20 cellular contexts compared by ENCODE assay signal in the genomic region with DNA sequence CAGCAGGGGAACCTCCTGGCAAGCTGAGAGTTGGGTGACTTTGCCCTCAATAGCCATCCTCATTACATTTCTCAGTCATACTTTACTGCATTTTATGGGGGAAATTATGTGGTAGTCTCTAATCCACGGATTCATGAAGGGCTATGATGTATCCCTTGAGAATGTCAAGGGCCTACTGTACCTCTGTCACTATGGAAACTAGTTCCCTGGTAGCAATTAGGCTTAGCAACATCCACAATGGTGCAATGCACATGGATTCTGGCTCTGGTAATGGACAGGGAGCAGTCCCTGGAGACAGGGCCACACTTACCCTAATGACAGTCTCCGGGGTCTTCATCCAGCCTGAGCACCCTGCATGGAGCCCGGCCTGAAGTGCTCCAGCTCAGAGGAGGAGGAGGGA. TPM values are rescaled to one million over a fixed set of nuclear protein-coding genes. Genes with fewer than 3 reads are reported as not detected.
DNase-seq lines count a peak whose midpoint lies in the region; ATAC-seq and TF ChIP-seq lines count a peak whose summit lies in the region.
"Had no signal": no experiment of that assay in that cellular context is flagged by ENCODE, and none has a peak within 500 bp of the region (broad histone marks: within the 10 kb centered on the region; RNA-seq: fewer than 3 reads in every experiment).

No MANE protein-coding gene starts in this region.

- no peak overlapping the region for H2BK5ac ChIP-seq in mesenchymal stem cell (ENCODE audit: low read depth, low read length, poor library complexity, severe bottlenecking)

- no peak overlapping the region for H3K18ac ChIP-seq in mesenchymal stem cell (ENCODE audit: low read depth in 1 of 2, low read length in 2 of 2)

- intact Hi-C loops in right lobe of liver (cut with DNase I) = no loop called here

- no peak overlapping the region for H3K4me2 ChIP-seq in mesenchymal stem cell (ENCODE audit: low read length, poor library complexity, severe bottlenecking)

- no peak overlapping the region for H3K27ac ChIP-seq in mesenchymal stem cell (ENCODE audit: low read length, poor library complexity, severe bottlenecking)
- no peak overlapping the region for H3K27ac ChIP-seq in right lobe of liver
- H3K27ac ChIP-seq: cardiac muscle cell, epithelial cell of prostate, transverse colon had no signal

- H3K14ac ChIP-seq in mesenchymal stem cell (ENCODE audit: low read length in 2 of 2) = no peak overlapping the region

- DNase-seq in DMS53 treated with DMSO at 0.1 percent for 48 hours (lab: John Stamatoyannopoulos, UW; ENCODE audit: unreplicated experiment) = peak; percentile 29
- DNase-seq in LHCN-M2 (ENCODE audit: low read depth) = peak; percentile 4
- peak; percentile 60 for DNase-seq in NCI-H524 treated with DMSO at 0.1 percent for 48 hours (lab: John Stamatoyannopoulos, UW)
- DNase-seq in mesenchymal stem cell = peak; percentile 61
- no peak for DNase-seq in germinal center (ENCODE audit: low spot score)
- DNase-seq in NCI-H128 (lab: John Stamatoyannopoulos, UW; ENCODE audit: unreplicated experiment) = no peak
- no peak for DNase-seq in right lobe of liver
- DNase-seq: activated CD4-positive, alpha-beta T cell treated with anti-CD3 and anti-CD28 coated beads, Interleukin-2, amount 10 ng/mL, durations not matched to agents 24 days and 14 days; activated naive CD8-positive, alpha-beta T cell treated with anti-CD3 and anti-CD28 coated beads, Interleukin-2, amount 50 U/mL, for 24 hours; COR-L47; foreskin fibroblast; mesendoderm; naive thymus-derived CD8-positive, alpha-beta T cell; NCI-H2081; stimulated activated CD4-positive, alpha-beta T cell treated with anti-CD3 and anti-CD28 coated beads, Interleukin-1b, Interleukin-23, amount 100 ng/mL, for 48 hours; stimulated activated naive CD8-positive, alpha-beta T cell treated with anti-CD3 and anti-CD28 coated beads, Interleukin-15, Interleukin-2, amounts not matched to agents 100 U/mL and 50 U/mL, for 24 hours; SW 1271; transverse colon had no signal

- no peak for ATAC-seq in right lobe of liver
- ATAC-seq: activated naive CD8-positive, alpha-beta T cell treated with anti-CD3 and anti-CD28 coated beads, Interleukin-2, amount 50 U/mL, for 24 hours; naive thymus-derived CD8-positive, alpha-beta T cell; stimulated activated naive CD8-positive, alpha-beta T cell treated with anti-CD3 and anti-CD28 coated beads, Interleukin-15, Interleukin-2, amounts not matched to agents 100 U/mL and 50 U/mL, for 24 hours had no signal

- TF ChIP-seq CTCF in right lobe of liver (IDR thresholded peaks at IDR 0.05) = no peak

- no peak overlapping the region for H4K91ac ChIP-seq in mesenchymal stem cell (ENCODE audit: low read length)

- H3K4me1 ChIP-seq in mesenchymal stem cell (ENCODE audit: control insufficient read depth, insufficient read depth, low read depth, low read length) = no peaks in the 10 kb centered on the region
- H3K4me1 ChIP-seq in right lobe of liver = no peaks in the 10 kb centered on the region
- H3K4me1 ChIP-seq: transverse colon had no signal

- no peak overlapping the region for H2BK15ac ChIP-seq in mesenchymal stem cell (ENCODE audit: low read depth, poor library complexity, severe bottlenecking)

- no peak overlapping the region for H2AK5ac ChIP-seq in mesenchymal stem cell (ENCODE audit: low read length, severe bottlenecking)

- no peaks in the 10 kb centered on the region for H3K9me3 ChIP-seq in mesenchymal stem cell (ENCODE audit: control insufficient read depth, low read length)
- H3K9me3 ChIP-seq in right lobe of liver = no peaks in the 10 kb centered on the region
- H3K9me3 ChIP-seq: transverse colon had no signal

- H2AFZ ChIP-seq in mesenchymal stem cell (ENCODE audit: low read depth, low read length) = no peak overlapping the region

- H2BK120ac ChIP-seq in mesenchymal stem cell (ENCODE audit: low read depth, low read length) = no peak overlapping the region

- H3K36me3 ChIP-seq in mesenchymal stem cell (ENCODE audit: control insufficient read depth in 1 of 2, insufficient read depth in 2 of 2, low read depth in 1 of 2, low read length in 2 of 2) (no peaks in the 10 kb centered on the region), right lobe of liver (no peaks in the 10 kb centered on the region)
- H3K36me3 ChIP-seq: cardiac muscle cell, transverse colon had no signal

- H3K27me3 ChIP-seq in mesenchymal stem cell (ENCODE audit: control insufficient read depth in 1 of 2, insufficient read depth in 1 of 2, low read length in 2 of 2) (peaks cover 43 to 76% of the 10 kb centered on the region in 2 experiments), right lobe of liver (no peaks in the 10 kb centered on the region)
- H3K27me3 ChIP-seq: cardiac muscle cell, transverse colon had no signal

- H3K4me3 ChIP-seq in mesenchymal stem cell (ENCODE audit: insufficient read depth in 1 of 2, low read depth in 1 of 2, low read length in 2 of 2) (no peak overlapping the region), right lobe of liver (no peak overlapping the region)
- H3K4me3 ChIP-seq: cardiac muscle cell, transverse colon had no signal

- H3K4ac ChIP-seq in mesenchymal stem cell (ENCODE audit: low read depth in 1 of 2, low read length in 2 of 2) = no peak overlapping the region

- WGBS in mesenchymal stem cell = 55% methylated on average over 3 of the region's 3 CpGs
- 29% methylated on average over 1 of the region's 3 CpGs for whole genome bisulfite sequencing in right lobe of liver (ENCODE audit: insufficient coverage, low coverage, low lambda C conversion rate, missing lambda C conversion rate)

- no peak overlapping the region for H3K9ac ChIP-seq in mesenchymal stem cell (ENCODE audit: low read length)

- no peak overlapping the region for H4K8ac ChIP-seq in mesenchymal stem cell (ENCODE audit: low read length)

- H3K79me1 ChIP-seq in mesenchymal stem cell (replicated peaks; ENCODE audit: low read length, poor library complexity, severe bottlenecking) = no peaks in the 10 kb centered on the region

- peak overlapping the region in 1 of 2 experiments; percentile 18 for H2BK12ac ChIP-seq in mesenchymal stem cell (ENCODE audit: low read length in 2 of 2)

- no peak overlapping the region for H3K23ac ChIP-seq in mesenchymal stem cell (ENCODE audit: low read length in 2 of 2)

- TF ChIP-seq POLR2A in right lobe of liver (IDR thresholded peaks at IDR 0.05) = no peak

RNA-seq across cellular contexts. Expression of gene LRRN2, which starts 26.5 kb away (rescaled TPM):
- total RNA-seq in LHCN-M2 (2014; rRNA removed) = not detected in 2 replicates
- not detected for polyA plus RNA-seq in LHCN-M2 (2012)
- 11.9 TPM for polyA plus RNA-seq in mesenchymal stem cell (2013, experiment 1 of 2)
- polyA plus RNA-seq in mesenchymal stem cell (2013, experiment 2 of 2) = 11.8 TPM
- under 1 TPM; 0.07 to 0.78 (median 0.25) TPM for total RNA-seq in right lobe of liver
- total RNA-seq: naive thymus-derived CD8-positive, alpha-beta T cell had no signal

Comparison
In these comparisons a context has a peak if more than half of its experiments do, and no peak if none do; other contexts are left out.
1. DNase-seq: peak in DMS53 treated with DMSO at 0.1 percent for 48 hours (single experiment), LHCN-M2 (single experiment), NCI-H524 treated with DMSO at 0.1 percent for 48 hours (single experiment) and mesenchymal stem cell (single experiment); none in germinal center (single experiment), NCI-H128 (single experiment) and right lobe of liver (0 of 3).